In the genomic region with DNA sequence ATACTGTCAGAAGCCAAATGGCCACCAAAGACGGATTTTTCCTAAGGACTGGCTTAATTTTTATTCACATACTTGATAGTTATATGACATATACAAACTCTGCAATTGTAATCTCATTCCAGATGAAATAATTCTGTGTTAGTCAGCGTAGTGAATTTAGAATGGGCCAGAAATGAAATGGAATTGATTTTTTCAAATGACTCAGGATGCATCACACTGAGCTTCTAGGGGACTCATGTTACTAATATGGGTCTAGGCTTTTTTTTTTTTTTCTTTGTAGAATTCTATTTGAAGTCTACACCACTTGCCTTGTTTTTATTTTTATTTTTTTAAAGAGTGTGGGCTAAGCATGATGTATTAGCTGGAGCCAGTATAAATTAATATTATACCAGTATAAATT, we compare ENCODE assay signal across 15 cellular contexts.
DNase-seq lines count a peak whose midpoint lies in the region; ATAC-seq and TF ChIP-seq lines count a peak whose summit lies in the region.
"Had no signal": no experiment of that assay in that cellular context is flagged by ENCODE, and none has a peak within 500 bp of the region (broad histone marks: within the 10 kb centered on the region; RNA-seq: fewer than 3 reads in every experiment).

No MANE protein-coding gene starts in this region.

- no peaks in the 10 kb centered on the region for H3K9me3 Mint-ChIP-seq in activated T-cell treated with anti-CD3 and anti-CD28 coated beads, Interleukin-2, amount 50 U/mL, for 4 hours
- H3K9me3 Mint-ChIP-seq: activated CD8-positive, alpha-beta T cell treated with anti-CD3 and anti-CD28 coated beads for 36 hours; dendritic cell treated with granulocyte-macrophage colony-stimulating factor and Interleukin-4, amounts not matched to agents 40 ng/mL and 50 ng/mL, for 4 days; stimulated activated naive CD8-positive, alpha-beta T cell treated with anti-CD3 and anti-CD28 coated beads, Interleukin-15, Interleukin-2, amounts not matched to agents 100 ng/mL and 50 ng/mL, for 24 hours had no signal

- no peaks in the 10 kb centered on the region for H3K27me3 Mint-ChIP-seq in activated T-cell treated with anti-CD3 and anti-CD28 coated beads, Interleukin-2, amount 50 U/mL, for 4 hours (ENCODE audit: low read depth)
- H3K27me3 Mint-ChIP-seq: activated CD8-positive, alpha-beta T cell treated with anti-CD3 and anti-CD28 coated beads for 36 hours; dendritic cell treated with granulocyte-macrophage colony-stimulating factor and Interleukin-4, amounts not matched to agents 40 ng/mL and 50 ng/mL, for 4 days; stimulated activated naive CD8-positive, alpha-beta T cell treated with anti-CD3 and anti-CD28 coated beads, Interleukin-15, Interleukin-2, amounts not matched to agents 100 ng/mL and 50 ng/mL, for 24 hours had no signal

- peaks cover 14% of the 10 kb centered on the region for H3K4me1 Mint-ChIP-seq in activated T-cell treated with anti-CD3 and anti-CD28 coated beads, Interleukin-2, amount 50 U/mL, for 4 hours (ENCODE audit: low read depth)

- ATAC-seq in GM18873 (IDR thresholded peaks at IDR 0.05; ENCODE audit: low FRiP score, unreplicated experiment) (no peak), HG03097 (IDR thresholded peaks at IDR 0.05; ENCODE audit: low FRiP score, unreplicated experiment) (no peak)
- ATAC-seq in activated T-cell treated with anti-CD3 and anti-CD28 coated beads, Interleukin-2, amount 50 U/mL, for 4 hours: no peak
- ATAC-seq: activated CD8-positive, alpha-beta T cell treated with anti-CD3 and anti-CD28 coated beads for 36 hours; left lung had no signal

- H3K36me3 Mint-ChIP-seq in activated T-cell treated with anti-CD3 and anti-CD28 coated beads, Interleukin-2, amount 50 U/mL, for 4 hours (ENCODE audit: insufficient read depth): peaks cover 23% of the 10 kb centered on the region

- H3K4me3 ChIP-seq in AG10803 (ENCODE audit: low read length) (no peak overlapping the region), astrocyte of the spinal cord (ENCODE audit: low read depth, low read length) (no peak overlapping the region)
- H3K4me3 ChIP-seq: left lung had no signal

- DNase-seq in AG10803 (ENCODE audit: low read depth) (peak; percentile 73), HT1080 (ENCODE audit: low read depth) (peak; percentile 86), astrocyte of the spinal cord (ENCODE audit: low read depth, low spot score) (peak; percentile 81), iris pigment epithelial cell (ENCODE audit: low read depth) (peak; percentile 80)
- no peak for DNase-seq in activated CD4-positive, alpha-beta T cell treated with anti-CD3 and anti-CD28 coated beads, Interleukin-2, amount 50 U/mL, for 1 hour
- no peak for DNase-seq in activated T-cell treated with anti-CD3 and anti-CD28 coated beads, Interleukin-2, amount 50 U/mL, for 4 hours
- DNase-seq: activated CD8-positive, alpha-beta T cell treated with anti-CD3 and anti-CD28 coated beads for 36 hours; anterior cingulate cortex; left lung; NCI-H1930; NCI-H510A treated with DMSO at 0.1 percent for 48 hours had no signal

- TF ChIP-seq CTCF in AG10803 (conservative IDR thresholded peaks at IDR 0.05; ENCODE audit: low read length) (no peak), astrocyte of the spinal cord (IDR thresholded peaks at IDR 0.05; ENCODE audit: low read depth, low read length) (no peak)

- H3K4me3 Mint-ChIP-seq in activated T-cell treated with anti-CD3 and anti-CD28 coated beads, Interleukin-2, amount 50 U/mL, for 4 hours: no peak overlapping the region
- H3K4me3 Mint-ChIP-seq: activated CD8-positive, alpha-beta T cell treated with anti-CD3 and anti-CD28 coated beads for 36 hours; dendritic cell treated with granulocyte-macrophage colony-stimulating factor and Interleukin-4, amounts not matched to agents 40 ng/mL and 50 ng/mL, for 4 days; stimulated activated naive CD8-positive, alpha-beta T cell treated with anti-CD3 and anti-CD28 coated beads, Interleukin-15, Interleukin-2, amounts not matched to agents 100 ng/mL and 50 ng/mL, for 24 hours had no signal

- in situ Hi-C loops in astrocyte of the spinal cord (cut with HindIII; ENCODE audit: low sequenced_read_pairs): no loop called here

Comparison
In these comparisons a context has a peak if more than half of its experiments do, and no peak if none do; other contexts are left out.
1. DNase-seq: peak in AG10803 (single experiment), HT1080 (single experiment), astrocyte of the spinal cord (single experiment) and iris pigment epithelial cell (single experiment); none in activated CD4-positive, alpha-beta T cell treated with anti-CD3 and anti-CD28 coated beads, Interleukin-2, amount 50 U/mL, for 1 hour (single experiment) and activated T-cell treated with anti-CD3 and anti-CD28 coated beads, Interleukin-2, amount 50 U/mL, for 4 hours (single experiment).